1 cellular context compared by ENCODE assay signal in genomic region chr2:117859532-117859911, GRCh38.
TF ChIP-seq lines count a peak whose summit lies in the region.

No MANE protein-coding gene starts in this region.

TF ChIP-seq in GM23338, 12 proteins besides CTCF, POLR2A, EP300 and RAD21 (continued from another document):
- no peak for TF ChIP-seq REST (IDR thresholded peaks at IDR 0.05; ENCODE audit: unreplicated experiment)
- TF ChIP-seq EZH2 (IDR thresholded peaks at IDR 0.05; ENCODE audit: low read depth, unreplicated experiment) = no peak
- TF ChIP-seq ZNF331 (CRISPR knock-in tag; IDR thresholded peaks at IDR 0.05; ENCODE audit: low read depth) = no peak
- no peak for TF ChIP-seq ZNF462 (CRISPR knock-in tag; IDR thresholded peaks at IDR 0.05)
- TF ChIP-seq POLR2AphosphoS5 (IDR thresholded peaks at IDR 0.05; ENCODE audit: low read depth) = no peak
- TF ChIP-seq STAT1 (IDR thresholded peaks at IDR 0.05; ENCODE audit: unreplicated experiment) = no peak
